8 cellular contexts compared by ENCODE assay signal in genomic region chr5:1004598-1005361, GRCh38. TPM values are rescaled to one million over a fixed set of nuclear protein-coding genes. Genes with fewer than 3 reads are reported as not detected.
DNase-seq lines count a peak whose midpoint lies in the region; ATAC-seq, FAIRE-seq and TF ChIP-seq lines count a peak whose summit lies in the region.

No MANE protein-coding gene starts in this region.

- H3K27ac Mint-ChIP-seq in CD14-positive monocyte (no peak overlapping the region), WTC11 (no peak overlapping the region)
- peak overlapping the region; percentile 38 for H3K27ac Mint-ChIP-seq in dendritic cell treated with granulocyte-macrophage colony-stimulating factor and Interleukin-4, amounts not matched to agents 40 ng/mL and 50 ng/mL, for 4 days
- no peak overlapping the region for H3K27ac Mint-ChIP-seq in stimulated activated effector memory CD8-positive, alpha-beta T cell treated with anti-CD3 and anti-CD28 coated beads, Interleukin-12 subunit alpha, Interleukin-12 subunit beta, amount 100 ng/mL, for 72 hours

- no peak for TF ChIP-seq RAD21 in HepG2 (CRISPR knock-in tag; IDR thresholded peaks at IDR 0.05)

- H3K4me1 Mint-ChIP-seq in CD14-positive monocyte (peaks cover 2% of the 10 kb centered on the region), WTC11 (peaks cover 12% of the 10 kb centered on the region)
- H3K4me1 Mint-ChIP-seq in dendritic cell treated with granulocyte-macrophage colony-stimulating factor and Interleukin-4, amounts not matched to agents 40 ng/mL and 50 ng/mL, for 4 days (ENCODE audit: low read depth), result peaks cover 20% of the 10 kb centered on the region
- peaks cover 28% of the 10 kb centered on the region for H3K4me1 Mint-ChIP-seq in stimulated activated effector memory CD8-positive, alpha-beta T cell treated with anti-CD3 and anti-CD28 coated beads, Interleukin-12 subunit alpha, Interleukin-12 subunit beta, amount 100 ng/mL, for 72 hours

- POLR2A ChIA-PET in WTC11 (lab: Charles Lee) (no interaction called here), HepG2 (lab: Yijun Ruan, JAX) (no interaction called here)

- peak overlapping the region; percentile 58; the same call in 1 of the 2 replicates for H3K4me3 ChIP-seq in HUES48 (ENCODE audit: low read depth, low read length)
- peak overlapping the region; percentile 34 to 67 (median 40); a peak in 5 of 6 replicates for H3K4me3 ChIP-seq in HepG2 (replicated peaks in 1 of 3; ENCODE audit: insufficient read depth in 1 of 3, low read depth in 2 of 3, low read length in 3 of 3)

- H3K27me3 ChIP-seq in HUES48 (ENCODE audit: control insufficient read depth, insufficient read depth, low read length), result peaks cover 61% of the 10 kb centered on the region
- H3K27me3 ChIP-seq in HepG2 (ENCODE audit: control insufficient read depth in 1 of 2, insufficient read depth in 2 of 2, low read length in 2 of 2), result peaks cover 9 to 80% of the 10 kb centered on the region in 2 experiments

- no peaks in the 10 kb centered on the region for H3K79me2 ChIP-seq in HepG2 (ENCODE audit: insufficient read depth, low read length)

- H4K20me1 ChIP-seq in HepG2 (ENCODE audit: insufficient read depth, low read length), result 0 out of 2 replicates have a peak, but pooled peaks cover 3% of the 10 kb centered on the region

- H3K4me3 Mint-ChIP-seq in CD14-positive monocyte (peak overlapping the region; percentile 50 to 83), WTC11 (peak overlapping the region; percentile 62)
- H3K4me3 Mint-ChIP-seq in dendritic cell treated with granulocyte-macrophage colony-stimulating factor and Interleukin-4, amounts not matched to agents 40 ng/mL and 50 ng/mL, for 4 days, result peak overlapping the region; percentile 62
- peak overlapping the region; percentile 64 for H3K4me3 Mint-ChIP-seq in stimulated activated effector memory CD8-positive, alpha-beta T cell treated with anti-CD3 and anti-CD28 coated beads, Interleukin-12 subunit alpha, Interleukin-12 subunit beta, amount 100 ng/mL, for 72 hours

- ATAC-seq in WTC11 (peak; percentile 31), HepG2 (peak; percentile 46), HG02763 (IDR thresholded peaks at IDR 0.05; ENCODE audit: unreplicated experiment) (no peak)
- peak; percentile 49 for ATAC-seq in stimulated activated effector memory CD8-positive, alpha-beta T cell treated with anti-CD3 and anti-CD28 coated beads, Interleukin-12 subunit alpha, Interleukin-12 subunit beta, amount 100 ng/mL, for 72 hours

- H3K36me3 Mint-ChIP-seq in CD14-positive monocyte (no peaks in the 10 kb centered on the region), WTC11 (no peaks in the 10 kb centered on the region)
- H3K36me3 Mint-ChIP-seq in dendritic cell treated with granulocyte-macrophage colony-stimulating factor and Interleukin-4, amounts not matched to agents 40 ng/mL and 50 ng/mL, for 4 days (ENCODE audit: low read depth), result no peaks in the 10 kb centered on the region
- H3K36me3 Mint-ChIP-seq in stimulated activated effector memory CD8-positive, alpha-beta T cell treated with anti-CD3 and anti-CD28 coated beads, Interleukin-12 subunit alpha, Interleukin-12 subunit beta, amount 100 ng/mL, for 72 hours, result no peaks in the 10 kb centered on the region

- no peak overlapping the region for H2AFZ ChIP-seq in HepG2 (ENCODE audit: low read length)

- TF ChIP-seq POLR2A in HepG2 (IDR thresholded peaks at IDR 0.05; ENCODE audit: insufficient read depth in 1 of 2, low read depth in 2 of 2, low read length in 2 of 2), result no peak

- BruUV-seq in HepG2 (replicated peaks; lab: Mats Ljungman, UMichigan), result no TSS peak

- H3K9me3 Mint-ChIP-seq in CD14-positive monocyte (peaks cover 0 to 14% (median 4%) of the 10 kb centered on the region in 7 donors), WTC11 (no peaks in the 10 kb centered on the region)
- H3K9me3 Mint-ChIP-seq in dendritic cell treated with granulocyte-macrophage colony-stimulating factor and Interleukin-4, amounts not matched to agents 40 ng/mL and 50 ng/mL, for 4 days, result no peaks in the 10 kb centered on the region
- no peaks in the 10 kb centered on the region for H3K9me3 Mint-ChIP-seq in stimulated activated effector memory CD8-positive, alpha-beta T cell treated with anti-CD3 and anti-CD28 coated beads, Interleukin-12 subunit alpha, Interleukin-12 subunit beta, amount 100 ng/mL, for 72 hours

- H3K36me3 ChIP-seq in HUES48 (ENCODE audit: control insufficient read depth, insufficient read depth, low read length) (no peaks in the 10 kb centered on the region), HepG2 (replicated peaks in 1 of 2; ENCODE audit: control insufficient read depth in 1 of 2, insufficient read depth in 2 of 2, low read length in 2 of 2) (no peaks in the 10 kb centered on the region)

- 2% methylated on average over 13 of the region's 87 CpGs for WGBS in HepG2 (ENCODE audit: low lambda C conversion rate)

- H3K4me1 ChIP-seq in HUES48 (ENCODE audit: control insufficient read depth, insufficient read depth, low read length), result no peaks in the 10 kb centered on the region; the same call in 1 of the 2 replicates
- peaks cover 44% of the 10 kb centered on the region for H3K4me1 ChIP-seq in HepG2 (ENCODE audit: insufficient read depth, low read length)

- DNase-seq in CD14-positive monocyte (ENCODE audit: low spot score), result peak; percentile 45
- peak; percentile 59 for DNase-seq in WTC11 (ENCODE audit: low spot score)
- DNase-seq in HepG2 (ENCODE audit: low spot score), result no peak
- peak in 1 of 2 donors; percentile 50 for DNase-seq in stimulated activated effector memory CD8-positive, alpha-beta T cell treated with anti-CD3 and anti-CD28 coated beads, Interleukin-12 subunit alpha, Interleukin-12 subunit beta, amount 100 ng/mL, for 72 hours (ENCODE audit: low spot score in 2 of 2)
- DNase-seq in AG08395 (ENCODE audit: low spot score), result no peak

- in situ Hi-C loops in HepG2 (cut with HindIII; ENCODE audit: extremely low pct_ligation_motif_present, low pct_unique_long_range_greater_than_20kb), result no loop called here

- H3K9me3 ChIP-seq in HUES48 (ENCODE audit: control insufficient read depth, insufficient read depth, low read length) (no peaks in the 10 kb centered on the region), HepG2 (ENCODE audit: low read length) (no peaks in the 10 kb centered on the region)

- FAIRE-seq in HepG2 (lab: Jason Lieb, UNC), result no peak

- TF ChIP-seq CTCF in CD14-positive monocyte (IDR thresholded peaks at IDR 0.05), result peak; percentile 43
- no peak for TF ChIP-seq CTCF in WTC11 (IDR thresholded peaks at IDR 0.05)
- peak; percentile 76 for TF ChIP-seq CTCF in HepG2 (CRISPR knock-in tag; IDR thresholded peaks at IDR 0.05)

- intact Hi-C loops in CD14-positive monocyte (cut with micrococcal nuclease) (no loop called here), HepG2 (cut with micrococcal nuclease; ENCODE audit: unreplicated experiment) (loop anchor here (5.0 kb wide), 1 partner anchor 163 kb away; no protein-coding TSS in a partner anchor)
- intact Hi-C loops in dendritic cell treated with granulocyte-macrophage colony-stimulating factor and Interleukin-4, amounts not matched to agents 40 ng/mL and 50 ng/mL, for 4 days (cut with micrococcal nuclease), result no loop called here

- H3K27ac ChIP-seq in HUES48 (ENCODE audit: low read depth, low read length) (no peak overlapping the region), HepG2 (ENCODE audit: extremely low read length, insufficient read depth, low read length) (no peak overlapping the region)

- TF ChIP-seq EP300 in HepG2 (IDR thresholded peaks at IDR 0.05; ENCODE audit: low read depth in 2 of 2, low read length in 2 of 2) (no peak), HepG2 (CRISPR knock-in tag; IDR thresholded peaks at IDR 0.05; ENCODE audit: borderline replicate concordance) (no peak)

- H3K27me3 Mint-ChIP-seq in CD14-positive monocyte (ENCODE audit: low read depth in 3 of 3) (peaks cover 48 to 72% (median 56%) of the 10 kb centered on the region in 3 donors), WTC11 (ENCODE audit: low read depth) (peaks cover 52% of the 10 kb centered on the region)
- peaks cover 81% of the 10 kb centered on the region for H3K27me3 Mint-ChIP-seq in dendritic cell treated with granulocyte-macrophage colony-stimulating factor and Interleukin-4, amounts not matched to agents 40 ng/mL and 50 ng/mL, for 4 days

- H3K4me2 ChIP-seq in HepG2 (ENCODE audit: low read depth, low read length), result peak overlapping the region; percentile 67

- H3K9ac ChIP-seq in HUES48 (ENCODE audit: low read depth, low read length), result no peak overlapping the region
- H3K9ac ChIP-seq in HepG2 (ENCODE audit: insufficient read depth, low read depth, low read length), result no peak overlapping the region

- CTCF ChIA-PET in WTC11 (lab: Charles Lee), result interaction anchor here (0.5 to 3.1 kb wide), 7 partner anchors 15 to 375 kb away, joined by 3 to 22 read pairs (median 3); no protein-coding TSS in a partner anchor
- CTCF ChIA-PET in HepG2 (lab: Yijun Ruan, JAX; ENCODE audit: low intra/inter-chr PET ratio, low total read pairs), result no interaction called here

RNA-seq across cellular contexts. Expression of gene NKD2, which starts 3.8 kb away (rescaled TPM):
- polyA plus RNA-seq in CD14-positive monocyte (not detected), HepG2 (2011; rRNA removed) (0.81 and 0.82 TPM in 2 replicates)
- total RNA-seq in WTC11 (2021) (12.8 to 16.6 TPM (median 15.9 TPM) in 3 replicates), HepG2 (2016; rRNA removed; fragmentation: Illumina TruSeq; extraction: Trizol) (0.53 and 0.94 TPM in 2 replicates)
- total RNA-seq in HepG2 (2016; cell fraction: cytosol; rRNA removed; fragmentation: Illumina TruSeq; extraction: Trizol; ENCODE audit: low read depth), result 0.26 and 0.91 TPM in 2 replicates
- total RNA-seq in HepG2 (2016; cell fraction: insoluble cytoplasmic fraction; rRNA removed; fragmentation: Illumina TruSeq; extraction: Trizol), result 0.77 and 1.1 TPM in 2 replicates
- 0.48 and 0.90 TPM in 2 replicates for total RNA-seq in HepG2 (2016; cell fraction: membrane; rRNA removed; fragmentation: Illumina TruSeq; extraction: Trizol)
- total RNA-seq in HepG2 (2016; cell fraction: nucleus; rRNA removed; fragmentation: Illumina TruSeq; extraction: Trizol), result 0.81 and 2.0 TPM in 2 replicates
- 0.13 and 0.70 TPM in 2 replicates for polyA plus RNA-seq in HepG2 (2011; cell fraction: cytosol; rRNA removed)
- polyA plus RNA-seq in HepG2 (2011; cell fraction: nucleus; rRNA removed), result 10.6 and 14.1 TPM in 2 replicates
- 0.39 and 0.79 TPM in 2 replicates for polyA plus RNA-seq in HepG2 (2012)
- 0.59 and 0.60 TPM in 2 replicates for polyA plus RNA-seq in HepG2 (2016; cell fraction: cytosol; fragmentation: Illumina TruSeq; extraction: Trizol; ENCODE audit: low read depth)
- 1.1 and 1.2 TPM in 2 replicates for polyA plus RNA-seq in HepG2 (2016; cell fraction: insoluble cytoplasmic fraction; fragmentation: Illumina TruSeq; extraction: Trizol; ENCODE audit: low read depth)
- polyA plus RNA-seq in HepG2 (2016; cell fraction: membrane; fragmentation: Illumina TruSeq; extraction: Trizol; ENCODE audit: low read depth), result 0.76 and 0.84 TPM in 2 replicates
- polyA plus RNA-seq in HepG2 (2016; cell fraction: nucleus; fragmentation: Illumina TruSeq; extraction: Trizol; ENCODE audit: insufficient read depth, low read depth), result 5.1 and 6.3 TPM in 2 replicates
- polyA minus RNA-seq in HepG2 (2011; rRNA and poly(A)+ RNA removed; ENCODE audit: low replicate concordance), result 1.6 TPM in 1 of 2 replicates, not detected in the other
- 0.30 and 0.62 TPM in 2 replicates for polyA minus RNA-seq in HepG2 (2011; cell fraction: cytosol; rRNA and poly(A)+ RNA removed)
- 0.62 and 1.0 TPM in 2 replicates for polyA minus RNA-seq in HepG2 (2011; cell fraction: nucleus; rRNA and poly(A)+ RNA removed)

Comparison
In these comparisons a context has a peak if more than half of its experiments do, and no peak if none do; other contexts are left out.
1. DNase-seq: peak in CD14-positive monocyte (single experiment) and WTC11 (single experiment); none in HepG2 (single experiment) and AG08395 (single experiment).
2. Peak in every context shown above with its lines, with median percentiles within 50 percentile points of each other: H3K4me3 Mint-ChIP-seq.